ENCODE assay signal across 8 cellular contexts in the genomic region with DNA sequence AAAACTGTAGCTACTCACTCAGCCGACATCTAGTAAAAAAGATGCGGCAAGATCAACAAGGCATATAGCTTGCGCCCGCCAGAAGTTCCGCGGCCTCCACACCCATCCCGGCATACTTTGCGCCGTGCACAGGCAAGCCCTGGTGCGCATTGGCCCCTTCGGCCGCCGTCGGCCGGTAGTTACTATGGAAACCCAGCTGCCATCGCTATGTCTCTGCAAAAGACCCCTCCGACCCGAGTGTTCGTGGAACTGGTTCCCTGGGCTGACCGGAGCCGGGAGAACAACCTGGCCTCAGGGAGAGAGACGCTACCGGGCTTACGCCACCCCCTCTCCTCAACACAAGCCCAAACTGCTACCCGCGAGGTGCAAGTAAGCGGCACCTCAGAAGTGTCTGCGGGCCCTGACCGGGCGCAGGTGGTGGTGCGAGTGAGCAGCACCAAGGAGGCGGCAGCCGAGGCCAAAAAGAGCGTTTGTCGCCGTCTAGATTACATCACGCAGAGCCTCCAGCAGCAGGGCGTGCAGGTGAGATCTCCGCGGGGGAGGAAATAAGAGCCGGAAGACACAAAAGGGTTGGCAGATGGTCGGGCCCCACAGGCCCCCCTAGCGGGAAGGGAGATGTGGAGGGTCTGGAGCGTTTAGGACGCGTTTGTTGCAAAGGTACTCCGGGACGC. TPM values are rescaled to one million over a fixed set of nuclear protein-coding genes. Genes with fewer than 3 reads are reported as not detected.
A peak's percentile ranks its signal among the peaks of the same experiment; 100 is the strongest.
DNase-seq lines count a peak whose midpoint lies in the region; ATAC-seq and TF ChIP-seq lines count a peak whose summit lies in the region.

A gene with protein sequence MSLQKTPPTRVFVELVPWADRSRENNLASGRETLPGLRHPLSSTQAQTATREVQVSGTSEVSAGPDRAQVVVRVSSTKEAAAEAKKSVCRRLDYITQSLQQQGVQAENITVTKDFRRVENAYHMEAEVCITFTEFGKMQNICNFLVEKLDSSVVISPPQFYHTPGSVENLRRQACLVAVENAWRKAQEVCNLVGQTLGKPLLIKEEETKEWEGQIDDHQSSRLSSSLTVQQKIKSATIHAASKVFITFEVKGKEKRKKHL (plus strand): TSS at position 182 of the 671 bp plus-strand sequence. CDS start 26 bp downstream, at position 208.

- TF ChIP-seq POLR2A in GM18951 (IDR thresholded peaks at IDR 0.05; ENCODE audit: extremely low read depth, insufficient read depth, insufficient read length), result peak; percentile 64

- ATAC-seq in HG03175 (IDR thresholded peaks at IDR 0.05; ENCODE audit: unreplicated experiment) (peak; percentile 96), left colon (peak; percentile 99)

- 0 out of 2 replicates have a peak, but pooled peaks have one; percentile 14 for TF ChIP-seq CTCF in AG10803 (conservative IDR thresholded peaks at IDR 0.05; ENCODE audit: low read length)
- TF ChIP-seq CTCF in choroid plexus epithelial cell (conservative IDR thresholded peaks at IDR 0.05; ENCODE audit: low read depth, low read length), result peak; percentile 22

- in situ Hi-C loops in GM18951 (cut with MboI; ENCODE audit: low sequenced_read_pairs, unreplicated experiment), result no loop called here

- H3K4me3 ChIP-seq in AG10803 (ENCODE audit: low read length) (peak within 1 kb of the TSS; percentile 95), choroid plexus epithelial cell (ENCODE audit: low read depth, low read length) (peak within 1 kb of the TSS; percentile 98)

- intact Hi-C loops in left colon (cut with DNase I, micrococcal nuclease), result no loop called here

- DNase-seq in AG10803 (ENCODE audit: low read depth) (peak; percentile 70), NCI-H345 treated with DMSO at 0.1 percent for 48 hours (lab: John Stamatoyannopoulos, UW; ENCODE audit: unreplicated experiment) (peak; percentile 86), choroid plexus epithelial cell (ENCODE audit: low read depth) (peak; percentile 86), left colon (peak; percentile 86 to 89)
- peak; percentile 61 for DNase-seq in activated CD4-positive, alpha-beta T cell treated with anti-CD3 and anti-CD28 coated beads for 1 hour
- peak; percentile 50 to 67 for DNase-seq in stimulated activated CD4-positive, alpha-beta T cell treated with anti-CD3 and anti-CD28 coated beads, Interleukin-1b, Interleukin-23, amount 100 ng/mL, for 4 hours (ENCODE audit: low read depth in 2 of 2)

RNA-seq across cellular contexts. Expression of the gene that starts here (rescaled TPM):
- 1 to 10 TPM; 2.0 to 3.0 TPM for total RNA-seq in left colon

Comparison
In these comparisons a context has a peak if more than half of its experiments do, and no peak if none do; other contexts are left out.
1. Peak in every context shown above with its lines: DNase-seq, ATAC-seq and H3K4me3 ChIP-seq.